In genomic region chr19:58003153-58003828, GRCh38 we compare ENCODE assay signal across 8 cellular contexts. TPM values are rescaled to one million over a fixed set of nuclear protein-coding genes. Genes with fewer than 3 reads are reported as not detected.
A peak's percentile ranks its signal among the peaks of the same experiment; 100 is the strongest.
DNase-seq lines count a peak whose midpoint lies in the region; ATAC-seq and TF ChIP-seq lines count a peak whose summit lies in the region.

No MANE protein-coding gene starts in this region.

- H3K79me1 ChIP-seq in trophoblast cell (ENCODE audit: low read length) = peaks cover 12% of the 10 kb centered on the region

- peaks cover 13% of the 10 kb centered on the region for H3K79me2 ChIP-seq in trophoblast cell (ENCODE audit: control insufficient read depth, insufficient read depth, low read length, poor library complexity)

- H4K8ac ChIP-seq in trophoblast cell (ENCODE audit: low read depth, low read length) = peak overlapping the region; percentile 85

- H3K23ac ChIP-seq in trophoblast cell (ENCODE audit: low read length) = no peak overlapping the region

- no peak for TF ChIP-seq CTCF in fibroblast of villous mesenchyme (IDR thresholded peaks at IDR 0.05; ENCODE audit: insufficient read depth, low read depth, low read length)

- DNase-seq in G401 (ENCODE audit: low spot score) (peak; percentile 30), SJSA1 (ENCODE audit: low read depth in 1 of 2, low spot score in 2 of 2) (no peak), fibroblast of villous mesenchyme (ENCODE audit: low read depth) (peak; percentile 19), trophoblast cell (no peak), iPS-NIHi7 (ENCODE audit: extremely low spot score) (no peak), NCI-H2081 treated with DMSO at 0.1 percent for 48 hours (lab: John Stamatoyannopoulos, UW) (no peak), NCI-H1694 (lab: John Stamatoyannopoulos, UW) (no peak)

- H2BK5ac ChIP-seq in trophoblast cell (ENCODE audit: low read depth, low read length, poor library complexity) = peak overlapping the region; percentile 57

- H2AK5ac ChIP-seq in trophoblast cell (ENCODE audit: low read length) = no peak overlapping the region

- peak overlapping the region; percentile 73 for H2AFZ ChIP-seq in trophoblast cell (ENCODE audit: insufficient read depth, low read length, poor library complexity)

- H3K9me3 ChIP-seq in SJSA1 (replicated peaks) (peaks cover 25% of the 10 kb centered on the region), trophoblast cell (ENCODE audit: insufficient read depth, low read depth, low read length) (peaks cover 14% of the 10 kb centered on the region)

- no peak for ATAC-seq in GM21526 (IDR thresholded peaks at IDR 0.05; ENCODE audit: low FRiP score, unreplicated experiment)

- H3K4me1 ChIP-seq in SJSA1 (replicated peaks) = peaks cover 5% of the 10 kb centered on the region
- peaks cover 11 to 14% of the 10 kb centered on the region in 2 experiments for H3K4me1 ChIP-seq in trophoblast cell (ENCODE audit: control insufficient read depth in 1 of 2, insufficient read depth in 2 of 2, low read length in 2 of 2)

- peak overlapping the region; percentile 88 for H3K18ac ChIP-seq in trophoblast cell (ENCODE audit: low read length)

- H2BK120ac ChIP-seq in trophoblast cell (ENCODE audit: insufficient read depth, low read length, poor library complexity) = no peak overlapping the region

- H2BK12ac ChIP-seq in trophoblast cell (ENCODE audit: low read length) = no peak overlapping the region

- peak overlapping the region; percentile 8 for H3K9ac ChIP-seq in trophoblast cell (ENCODE audit: low read length)

- H4K12ac ChIP-seq in trophoblast cell (ENCODE audit: low read depth, low read length) = peak overlapping the region; percentile 99

- H3K4me2 ChIP-seq in trophoblast cell (ENCODE audit: low read length) = peak overlapping the region; percentile 98

- H3K36me3 ChIP-seq in SJSA1 (peaks cover 58% of the 10 kb centered on the region), trophoblast cell (ENCODE audit: control insufficient read depth in 1 of 2, insufficient read depth in 2 of 2, low read length in 2 of 2) (peaks cover 28 to 30% of the 10 kb centered on the region in 2 experiments)

- peak overlapping the region; percentile 76 for H3K14ac ChIP-seq in trophoblast cell (ENCODE audit: low read length)

- peak overlapping the region; percentile 86 for H4K91ac ChIP-seq in trophoblast cell (ENCODE audit: low read depth, low read length)

- no CpG with 5 or more reads among the region's 33 CpGs for WGBS in trophoblast cell (ENCODE audit: extremely low coverage, insufficient coverage, insufficient read length)

- peak overlapping the region; percentile 44 for H3K4ac ChIP-seq in trophoblast cell (ENCODE audit: low read depth, low read length)

- H3K27me3 ChIP-seq in SJSA1 (replicated peaks) (no peaks in the 10 kb centered on the region), trophoblast cell (ENCODE audit: insufficient read depth, low read length) (no peaks in the 10 kb centered on the region)

- in situ Hi-C loops in G401 (cut with HindIII; ENCODE audit: low sequenced_read_pairs) = no loop called here

- H3K27ac ChIP-seq in SJSA1 (no peak overlapping the region), trophoblast cell (ENCODE audit: low read depth, low read length) (peak overlapping the region; percentile 17)

- H3K4me3 ChIP-seq in SJSA1 = peak overlapping the region; percentile 81
- peak overlapping the region; percentile 94 for H3K4me3 ChIP-seq in fibroblast of villous mesenchyme (ENCODE audit: low read depth, low read length)
- peak overlapping the region; percentile 91 for H3K4me3 ChIP-seq in trophoblast cell (ENCODE audit: low read depth, low read length)

RNA-seq across cellular contexts. Expression of gene ZNF606, which starts 0.7 kb away (rescaled TPM):
- total RNA-seq in G401 (2014; rRNA removed; shearing (Covaris generic)) = 28.9 and 30.2 TPM in 2 replicates
- total RNA-seq in SJSA1 (2014; rRNA removed; shearing (Covaris generic)) = 13.1 and 32.0 TPM in 2 replicates
- total RNA-seq in fibroblast of villous mesenchyme = 13.8 and 16.8 TPM in 2 replicates
- polyA plus RNA-seq in trophoblast cell (2013) = 8.1 and 8.2 TPM in 2 replicates

RNA-seq across cellular contexts. Expression of gene C19orf18, which starts 29.0 kb away (rescaled TPM):
- 0.31 TPM in 1 of 2 replicates, not detected in the other for total RNA-seq in G401 (2014; rRNA removed; shearing (Covaris generic))
- total RNA-seq in SJSA1 (2014; rRNA removed; shearing (Covaris generic)) = not detected in 2 replicates
- under 0.01 and 0.32 TPM in 2 replicates for total RNA-seq in fibroblast of villous mesenchyme
- polyA plus RNA-seq in trophoblast cell (2013) = 1.2 and 1.3 TPM in 2 replicates

RNA-seq across cellular contexts. Expression of gene ZSCAN1, which starts 30.5 kb away (rescaled TPM):
- not detected in 2 replicates for total RNA-seq in G401 (2014; rRNA removed; shearing (Covaris generic))
- not detected in 2 replicates for total RNA-seq in SJSA1 (2014; rRNA removed; shearing (Covaris generic))
- total RNA-seq in fibroblast of villous mesenchyme = not detected in 2 replicates
- polyA plus RNA-seq in trophoblast cell (2013) = 0.74 and 1.1 TPM in 2 replicates

RNA-seq across cellular contexts. Expression of gene ZNF256, which starts 55.8 kb away (rescaled TPM):
- total RNA-seq in G401 (2014; rRNA removed; shearing (Covaris generic)) = 3.6 and 10.2 TPM in 2 replicates
- total RNA-seq in SJSA1 (2014; rRNA removed; shearing (Covaris generic)) = 1.8 and 5.2 TPM in 2 replicates
- 4.8 and 5.2 TPM in 2 replicates for total RNA-seq in fibroblast of villous mesenchyme
- 4.8 and 4.9 TPM in 2 replicates for polyA plus RNA-seq in trophoblast cell (2013)

RNA-seq across cellular contexts. Expression of gene ZNF135, which starts 55.8 kb away (rescaled TPM):
- total RNA-seq in G401 (2014; rRNA removed; shearing (Covaris generic)) = 0.06 TPM in 1 of 2 replicates, not detected in the other
- total RNA-seq in SJSA1 (2014; rRNA removed; shearing (Covaris generic)) = not detected in 2 replicates
- total RNA-seq in fibroblast of villous mesenchyme = 1.6 and 4.3 TPM in 2 replicates
- 2.9 and 3.0 TPM in 2 replicates for polyA plus RNA-seq in trophoblast cell (2013)

Comparison
In these comparisons a context has a peak if more than half of its experiments do, and no peak if none do; other contexts are left out.
1. DNase-seq: peak in G401 (single experiment) and fibroblast of villous mesenchyme (single experiment); none in SJSA1 (0 of 2), trophoblast cell (0 of 2), iPS-NIHi7 (single experiment), NCI-H2081 treated with DMSO at 0.1 percent for 48 hours (single experiment) and NCI-H1694 (single experiment).
2. Peak in every context shown above with its lines, with median percentiles within 50 percentile points of each other: H3K4me3 ChIP-seq.